ENCODE assay signal across 8 cellular contexts in the genomic region with DNA sequence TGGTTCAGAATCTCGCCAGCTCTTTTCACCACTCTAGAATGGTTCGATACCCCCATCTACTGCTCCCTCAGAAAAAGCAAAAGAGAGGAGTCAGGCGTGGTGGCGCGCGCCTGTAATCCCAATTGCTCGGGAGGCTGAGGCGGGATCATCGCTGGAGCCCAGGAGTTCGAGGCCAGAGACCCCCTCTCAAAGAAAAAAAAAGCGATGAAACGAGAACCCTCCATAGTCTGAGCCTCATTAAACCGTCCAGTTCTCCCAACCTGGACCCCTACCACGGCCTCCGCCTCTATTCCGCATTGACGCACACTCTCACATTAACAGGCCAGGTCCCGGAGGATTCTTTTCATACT. TPM values are rescaled to one million over a fixed set of nuclear protein-coding genes. Genes with fewer than 3 reads are reported as not detected.
DNase-seq lines count a peak whose midpoint lies in the region; ATAC-seq and TF ChIP-seq lines count a peak whose summit lies in the region.

No MANE protein-coding gene starts in this region.

- H3K36me3 ChIP-seq in right atrium auricular region (no peaks in the 10 kb centered on the region), mammary epithelial cell (ENCODE audit: insufficient read depth, low read length) (no peaks in the 10 kb centered on the region), mesodermal cell (ENCODE audit: control insufficient read depth, insufficient read depth, low read length) (no peaks in the 10 kb centered on the region)

- intact Hi-C loops in left cardiac atrium (cut with DNase I) (loop anchor here in 1 of 2 donors (5.0 kb wide), 1 partner anchor 88 kb away; a partner anchor contains a TSS), mammary epithelial cell (cut with micrococcal nuclease) (no loop called here)

- H4K20me1 ChIP-seq in mammary epithelial cell (ENCODE audit: insufficient read depth, low read length), result no peaks in the 10 kb centered on the region

- H3K4me3 ChIP-seq in right atrium auricular region (peak overlapping the region; percentile 75 to 76), mammary epithelial cell (replicated peaks in 1 of 3; ENCODE audit: insufficient read depth in 1 of 3, low read depth in 2 of 3, low read length in 3 of 3) (peak overlapping the region; percentile 67 to 71 (median 70)), mesodermal cell (ENCODE audit: extremely low read depth, insufficient read depth, low read length, poor library complexity, severe bottlenecking) (peak overlapping the region; percentile 55)

- H3K27ac ChIP-seq in right atrium auricular region (peak overlapping the region; percentile 88 to 89), mammary epithelial cell (ENCODE audit: insufficient read depth, low read depth, low read length) (peak overlapping the region; percentile 78), mesodermal cell (ENCODE audit: low read depth, low read length, severe bottlenecking) (peak overlapping the region; percentile 93)

- no peaks in the 10 kb centered on the region for H3K9me3 ChIP-seq in right atrium auricular region
- no peaks in the 10 kb centered on the region for H3K9me3 ChIP-seq in mammary epithelial cell (replicated peaks; ENCODE audit: insufficient read depth, low read length)
- H3K9me3 ChIP-seq in mesodermal cell (ENCODE audit: control insufficient read depth, low read length), result no peaks in the 10 kb centered on the region

- peaks cover 0 to 27% of the 10 kb centered on the region in 2 donors for H3K4me1 ChIP-seq in right atrium auricular region
- peaks cover 14% of the 10 kb centered on the region for H3K4me1 ChIP-seq in mammary epithelial cell (ENCODE audit: insufficient read depth, low read length)
- H3K4me1 ChIP-seq in mesodermal cell (ENCODE audit: control insufficient read depth, insufficient read depth, low read length, poor library complexity, severe bottlenecking), result no peaks in the 10 kb centered on the region

- in situ Hi-C loops in mammary epithelial cell (cut with MboI; ENCODE audit: low sequenced_read_pairs in 2 of 2), result loop anchor here (5.0 to 10.0 kb wide), 2 partner anchors 91 to 93 kb away; a partner anchor contains a TSS

- DNase-seq in right atrium auricular region (ENCODE audit: low spot score) (no peak), left cardiac atrium (no peak), mammary epithelial cell (no peak), Kasumi-1 (lab: John Stamatoyannopoulos, UW) (no peak), NCI-H2029 (lab: John Stamatoyannopoulos, UW) (no peak)
- DNase-seq in activated CD8-positive, alpha-beta memory T cell treated with anti-CD3 and anti-CD28 coated beads for 24 hours, result no peak

- no peaks in the 10 kb centered on the region for H3K79me2 ChIP-seq in mammary epithelial cell (ENCODE audit: insufficient read depth, low read length)

- peak overlapping the region; percentile 67 for H3K9ac ChIP-seq in mammary epithelial cell (ENCODE audit: insufficient read depth, low read length)

- H3K27me3 ChIP-seq in right atrium auricular region (no peaks in the 10 kb centered on the region), mammary epithelial cell (ENCODE audit: insufficient read depth, low read length) (no peaks in the 10 kb centered on the region)

- TF ChIP-seq CTCF in right atrium auricular region (IDR thresholded peaks at IDR 0.05) (no peak), mammary epithelial cell (conservative IDR thresholded peaks at IDR 0.05 in 1 of 2, IDR thresholded peaks at IDR 0.05 in 1 of 2; ENCODE audit: extremely low read depth in 1 of 2, insufficient read depth in 1 of 2, low read depth in 1 of 2, low read length in 2 of 2) (no peak)

- BruUV-seq in mammary epithelial cell (replicated peaks; lab: Mats Ljungman, UMichigan), result TSS peak; percentile 54

- CTCF ChIA-PET in mammary epithelial cell (lab: Charles Lee; ENCODE audit: low non-redundant PET), result interaction anchor here (0.6 kb wide), 1 partner anchor 760 kb away, joined by 10 read pairs; no protein-coding TSS in a partner anchor

- peak overlapping the region; percentile 85 for H2AFZ ChIP-seq in mammary epithelial cell (ENCODE audit: low read depth, low read length)

- no peak for ATAC-seq in left cardiac atrium
- ATAC-seq in GM21381 (IDR thresholded peaks at IDR 0.05; ENCODE audit: unreplicated experiment), result no peak

- 52% methylated on average over 7 of the region's 18 CpGs for WGBS in mammary epithelial cell (ENCODE audit: low coverage, missing lambda C conversion rate)
- 46 to 57% methylated on average over 10 to 16 of the region's 18 CpGs for WGBS in mesodermal cell (ENCODE audit: insufficient coverage in 2 of 2), 2 experiments

- H3K4me2 ChIP-seq in mammary epithelial cell (ENCODE audit: insufficient read depth, low read depth, low read length), result peak overlapping the region; percentile 71

- dilution Hi-C loops in mammary epithelial cell (cut with HindIII; ENCODE audit: low sequenced_read_pairs), result no loop called here

RNA-seq across cellular contexts. Expression of a gene that starts 0.4 kb away (rescaled TPM):
- total RNA-seq in right atrium auricular region (1 to 10 TPM; 4.7 to 5.9 TPM), left cardiac atrium (1 to 10 TPM; 3.5 to 4.0 TPM), mammary epithelial cell (1 to 10 TPM; 6.2 to 8.9 TPM)
- polyA plus RNA-seq in mammary epithelial cell, result 10.8 TPM
- not detected for polyA minus RNA-seq in mammary epithelial cell
- 22.0 TPM for polyA plus RNA-seq in mesodermal cell (2013, experiment 1 of 2)
- 25.5 TPM for polyA plus RNA-seq in mesodermal cell (2013, experiment 2 of 2)

RNA-seq across cellular contexts. Expression of a gene that starts 0.6 kb away (rescaled TPM):
- total RNA-seq in right atrium auricular region, result 10 to 100 TPM; 12.5 to 40.8 TPM
- total RNA-seq in left cardiac atrium, result 10 to 100 TPM; 40.4 to 41.0 TPM
- 10 to 100 TPM; 13.7 to 13.8 TPM for total RNA-seq in mammary epithelial cell
- 15.1 TPM for polyA plus RNA-seq in mammary epithelial cell
- polyA minus RNA-seq in mammary epithelial cell, result 11.1 TPM
- polyA plus RNA-seq in mesodermal cell (2013, experiment 1 of 2), result 11.1 TPM
- 10.9 TPM for polyA plus RNA-seq in mesodermal cell (2013, experiment 2 of 2)

RNA-seq across cellular contexts. Expression of a gene that starts 51.5 kb away (rescaled TPM):
- total RNA-seq in right atrium auricular region (10 to 100 TPM; 20.0 to 27.6 TPM), left cardiac atrium (10 to 100 TPM; 22.4 to 23.1 TPM), mammary epithelial cell (10 to 100 TPM; 28.8 to 36.9 TPM)
- polyA plus RNA-seq in mammary epithelial cell, result 20.5 TPM
- 2.5 TPM for polyA minus RNA-seq in mammary epithelial cell
- 42.1 TPM for polyA plus RNA-seq in mesodermal cell (2013, experiment 1 of 2)
- 32.4 TPM for polyA plus RNA-seq in mesodermal cell (2013, experiment 2 of 2)
